Comparison of ENCODE assay signal across 9 cellular contexts in the genomic region with DNA sequence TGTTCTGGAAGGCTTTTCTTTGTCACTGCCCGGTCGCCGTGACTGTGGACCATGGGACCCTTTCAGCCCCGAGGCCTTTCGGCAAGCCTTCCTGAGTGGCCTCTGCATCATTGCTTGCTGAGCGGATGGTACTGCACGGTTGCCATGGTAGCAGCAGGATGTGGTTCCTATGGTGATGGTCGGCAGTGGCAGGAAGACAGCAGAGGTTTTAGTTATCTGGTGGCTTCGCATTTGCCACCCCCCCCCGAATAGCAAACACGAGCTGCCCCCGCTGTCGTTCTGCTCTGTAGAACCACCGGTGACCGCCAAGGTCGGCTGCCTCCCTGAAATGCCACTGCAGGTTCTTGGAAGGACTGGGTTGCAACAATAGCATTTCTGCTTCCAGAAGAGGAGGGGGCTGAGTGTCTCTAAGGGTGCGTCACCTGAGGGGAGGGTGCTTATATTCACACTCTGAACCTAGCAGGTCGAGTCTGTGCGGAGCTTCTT.
DNase-seq lines count a peak whose midpoint lies in the region; ATAC-seq and TF ChIP-seq lines count a peak whose summit lies in the region.
"Had no signal": no experiment of that assay in that cellular context is flagged by ENCODE, and none has a peak within 500 bp of the region (broad histone marks: within the 10 kb centered on the region; RNA-seq: fewer than 3 reads in every experiment).

No MANE protein-coding gene starts in this region.

- ATAC-seq in GM21381 (IDR thresholded peaks at IDR 0.05; ENCODE audit: unreplicated experiment) (peak; percentile 54), RWPE2 (ENCODE audit: low read depth) (no peak)

- H3K27ac ChIP-seq in RWPE2 (ENCODE audit: poor library complexity, severe bottlenecking) = peak overlapping the region; percentile 98
- H3K27ac ChIP-seq: thoracic aorta had no signal

- H3K36me3 Mint-ChIP-seq in activated naive CD4-positive, alpha-beta T cell treated with anti-CD3 and anti-CD28 coated beads, Interleukin-2, amount 50 U/mL, for 24 hours = peaks cover 6% of the 10 kb centered on the region
- peaks cover 4% of the 10 kb centered on the region for H3K36me3 Mint-ChIP-seq in type B pancreatic cell

- no peak overlapping the region for H3K4me3 ChIP-seq in RWPE2 (ENCODE audit: severe bottlenecking)
- H3K4me3 ChIP-seq: thoracic aorta had no signal

- H3K4me3 Mint-ChIP-seq in activated naive CD4-positive, alpha-beta T cell treated with anti-CD3 and anti-CD28 coated beads, Interleukin-2, amount 50 U/mL, for 24 hours = no peak overlapping the region
- no peak overlapping the region for H3K4me3 Mint-ChIP-seq in type B pancreatic cell

- no peaks in the 10 kb centered on the region for H3K27me3 Mint-ChIP-seq in activated naive CD4-positive, alpha-beta T cell treated with anti-CD3 and anti-CD28 coated beads, Interleukin-2, amount 50 U/mL, for 24 hours
- no peaks in the 10 kb centered on the region for H3K27me3 Mint-ChIP-seq in type B pancreatic cell

- H3K9me3 Mint-ChIP-seq in activated naive CD4-positive, alpha-beta T cell treated with anti-CD3 and anti-CD28 coated beads, Interleukin-2, amount 50 U/mL, for 24 hours = no peaks in the 10 kb centered on the region
- H3K9me3 Mint-ChIP-seq in type B pancreatic cell = no peaks in the 10 kb centered on the region

- no peak for TF ChIP-seq CTCF in RWPE2 (IDR thresholded peaks at IDR 0.05; ENCODE audit: poor library complexity, severe bottlenecking)
- no peak for TF ChIP-seq CTCF in type B pancreatic cell (conservative IDR thresholded peaks at IDR 0.05)

- peaks cover 62% of the 10 kb centered on the region for H3K4me1 ChIP-seq in RWPE2 (ENCODE audit: insufficient read depth, poor library complexity, severe bottlenecking)

- H3K4me1 Mint-ChIP-seq in activated naive CD4-positive, alpha-beta T cell treated with anti-CD3 and anti-CD28 coated beads, Interleukin-2, amount 50 U/mL, for 24 hours = peaks cover 25% of the 10 kb centered on the region
- H3K4me1 Mint-ChIP-seq in type B pancreatic cell (ENCODE audit: unreplicated experiment) = peaks cover 23% of the 10 kb centered on the region

- H3K36me3 ChIP-seq in RWPE2 (ENCODE audit: low read depth) = peaks cover 36% of the 10 kb centered on the region
- H3K36me3 ChIP-seq: thoracic aorta had no signal

- peak overlapping the region; percentile 30 for H3K27ac Mint-ChIP-seq in activated naive CD4-positive, alpha-beta T cell treated with anti-CD3 and anti-CD28 coated beads, Interleukin-2, amount 50 U/mL, for 24 hours
- H3K27ac Mint-ChIP-seq in type B pancreatic cell = no peak overlapping the region

- DNase-seq in RWPE2 (ENCODE audit: low spot score) (no peak), renal cortical epithelial cell (ENCODE audit: low read depth) (peak; percentile 54), SHP77 treated with DMSO at 0.1 percent for 48 hours (lab: John Stamatoyannopoulos, UW) (no peak), NCI-H2196 (lab: John Stamatoyannopoulos, UW; ENCODE audit: unreplicated experiment) (no peak), type B pancreatic cell (ENCODE audit: extremely low spot score, unreplicated experiment) (no peak), NOMO-1 (lab: John Stamatoyannopoulos, UW; ENCODE audit: unreplicated experiment in 2 of 2) (no peak)

- H3K9me3 ChIP-seq in RWPE2 (ENCODE audit: severe bottlenecking) = no peaks in the 10 kb centered on the region
- H3K9me3 ChIP-seq: thoracic aorta had no signal

- no peaks in the 10 kb centered on the region for H3K27me3 ChIP-seq in RWPE2 (ENCODE audit: insufficient read depth, poor library complexity, severe bottlenecking)
